ENCODE assay signal across 16 cellular contexts in genomic region chr2:144349674-144350073, GRCh38.
DNase-seq lines count a peak whose midpoint lies in the region; ATAC-seq, FAIRE-seq and TF ChIP-seq lines count a peak whose summit lies in the region.
"Had no signal": no experiment of that assay in that cellular context is flagged by ENCODE, and none has a peak within 500 bp of the region (broad histone marks: within the 10 kb centered on the region; RNA-seq: fewer than 3 reads in every experiment).

No MANE protein-coding gene starts in this region.

- no peaks in the 10 kb centered on the region for H3K36me3 ChIP-seq in astrocyte (ENCODE audit: insufficient read depth, low read length)
- H3K36me3 ChIP-seq: tibial nerve had no signal

- peak; percentile 29 for ATAC-seq in Right ventricle myocardium superior (ENCODE audit: poor library complexity)
- ATAC-seq in Right ventricle myocardium inferior, result no peak
- no peak for ATAC-seq in GM21381 (IDR thresholded peaks at IDR 0.05; ENCODE audit: unreplicated experiment)

- H3K9ac ChIP-seq in astrocyte (ENCODE audit: low read length), result peak overlapping the region; percentile 4

- no peaks in the 10 kb centered on the region for H4K20me1 ChIP-seq in astrocyte (ENCODE audit: insufficient read depth, low read length)

- H3K27ac Mint-ChIP-seq in astrocyte (ENCODE audit: unreplicated experiment) (peak overlapping the region; percentile 99), mesothelial cell of epicardium (peak overlapping the region; percentile 52)
- H3K27ac Mint-ChIP-seq: T-helper 2 cell treated with Interferon-gamma antibody and Interleukin-4, amounts not matched to agents 5 μg/mL and 100 μg/mL, for 36 hours had no signal

- no peaks in the 10 kb centered on the region for H3K79me2 ChIP-seq in astrocyte (ENCODE audit: insufficient read depth, low read length)

- H3K4me3 ChIP-seq in astrocyte (ENCODE audit: insufficient read depth, low read depth, low read length), result no peak overlapping the region

- H3K4me1 ChIP-seq in astrocyte (ENCODE audit: insufficient read depth, low read length), result peaks cover 14% of the 10 kb centered on the region

- H3K4me1 Mint-ChIP-seq in astrocyte (ENCODE audit: low read depth, unreplicated experiment) (peaks cover 44% of the 10 kb centered on the region), mesothelial cell of epicardium (peaks cover 24% of the 10 kb centered on the region)

- H3K4me2 ChIP-seq in astrocyte (ENCODE audit: low read length), result peak overlapping the region; percentile 44

- H3K27me3 ChIP-seq in astrocyte (ENCODE audit: insufficient read depth, low read length), result no peaks in the 10 kb centered on the region
- H3K27me3 ChIP-seq: tibial nerve had no signal

- peak overlapping the region; percentile 60 for H2AFZ ChIP-seq in astrocyte (ENCODE audit: low read depth, low read length)

- H3K4me3 Mint-ChIP-seq in astrocyte (ENCODE audit: unreplicated experiment), result no peak overlapping the region
- no peak overlapping the region for H3K4me3 Mint-ChIP-seq in mesothelial cell of epicardium
- H3K4me3 Mint-ChIP-seq: T-helper 2 cell treated with Interferon-gamma antibody and Interleukin-4, amounts not matched to agents 5 μg/mL and 100 μg/mL, for 36 hours had no signal

- DNase-seq in Right ventricle myocardium superior (no peak), Right ventricle myocardium inferior (ENCODE audit: missing footprints) (no peak), astrocyte (ENCODE audit: low read depth) (no peak), mesothelial cell of epicardium (ENCODE audit: low spot score in 2 of 2, unreplicated experiment in 2 of 2) (no peak), urothelium cell line (ENCODE audit: low spot score) (peak; percentile 12), NCI-H2196 (lab: John Stamatoyannopoulos, UW; ENCODE audit: unreplicated experiment) (no peak), HUDEP-2 (lab: John Stamatoyannopoulos, UW; ENCODE audit: unreplicated experiment in 76 of 76) (no peak)
- DNase-seq: activated gamma-delta T cell, caudate nucleus, glutamatergic neuron, NCI-H1436, NCI-H510A treated with DMSO at 0.1 percent for 48 hours had no signal

- FAIRE-seq in astrocyte (lab: Jason Lieb, UNC), result peak; percentile 5
- FAIRE-seq in urothelium cell line (lab: Jason Lieb, UNC), result no peak

- intact Hi-C loops in Right ventricle myocardium superior (cut with DNase I), result no loop called here
- intact Hi-C loops in Right ventricle myocardium inferior (cut with DNase I), result no loop called here

- no peaks in the 10 kb centered on the region for H3K27me3 Mint-ChIP-seq in astrocyte (ENCODE audit: low read depth, unreplicated experiment)
- no peaks in the 10 kb centered on the region for H3K27me3 Mint-ChIP-seq in mesothelial cell of epicardium (ENCODE audit: low read depth)

- no peaks in the 10 kb centered on the region for H3K9me3 ChIP-seq in astrocyte (ENCODE audit: insufficient read depth, low read depth, low read length)
- H3K9me3 ChIP-seq: tibial nerve had no signal

- H3K9me3 Mint-ChIP-seq in astrocyte (ENCODE audit: unreplicated experiment), result no peaks in the 10 kb centered on the region
- no peaks in the 10 kb centered on the region for H3K9me3 Mint-ChIP-seq in mesothelial cell of epicardium
- H3K9me3 Mint-ChIP-seq: T-helper 2 cell treated with Interferon-gamma antibody and Interleukin-4, amounts not matched to agents 5 μg/mL and 100 μg/mL, for 36 hours had no signal

- peak overlapping the region; percentile 44 for H3K27ac ChIP-seq in astrocyte (ENCODE audit: low read depth, low read length)
- H3K27ac ChIP-seq: RWPE1 had no signal

- TF ChIP-seq CTCF in astrocyte (IDR thresholded peaks at IDR 0.05; ENCODE audit: insufficient read depth, low read depth, low read length), result no peak
- no peak for TF ChIP-seq CTCF in mesothelial cell of epicardium (IDR thresholded peaks at IDR 0.05; ENCODE audit: unreplicated experiment)

- H3K36me3 Mint-ChIP-seq in astrocyte (ENCODE audit: low read depth, unreplicated experiment), result no peaks in the 10 kb centered on the region
- no peaks in the 10 kb centered on the region for H3K36me3 Mint-ChIP-seq in mesothelial cell of epicardium
